Comparison of ENCODE assay signal across 8 cellular contexts in genomic region chr20:4999788-5000187, GRCh38. TPM values are rescaled to one million over a fixed set of nuclear protein-coding genes. Genes with fewer than 3 reads are reported as not detected.
DNase-seq lines count a peak whose midpoint lies in the region; ATAC-seq, FAIRE-seq and TF ChIP-seq lines count a peak whose summit lies in the region.

No MANE protein-coding gene starts in this region.

- no peak for ATAC-seq in HG03139 (IDR thresholded peaks at IDR 0.05; ENCODE audit: unreplicated experiment)

- H3K27me3 ChIP-seq in duodenal mucosa (ENCODE audit: control insufficient read depth in 1 of 2, insufficient read depth in 2 of 2, low read length in 2 of 2) (no peaks in the 10 kb centered on the region), rectal smooth muscle tissue (ENCODE audit: control insufficient read depth, insufficient read depth, low read length) (no peaks in the 10 kb centered on the region), testis (no peaks in the 10 kb centered on the region)

- H3K36me3 ChIP-seq in duodenal mucosa (ENCODE audit: control insufficient read depth in 1 of 2, insufficient read depth in 2 of 2, low read length in 2 of 2) (no peaks in the 10 kb centered on the region), rectal smooth muscle tissue (ENCODE audit: control insufficient read depth, insufficient read depth, low read length) (no peaks in the 10 kb centered on the region), testis (ENCODE audit: low read depth, missing control alignments) (no peaks in the 10 kb centered on the region)

- peak; percentile 4 for FAIRE-seq in GM19239 (lab: Jason Lieb, UNC)

- H3K4me3 ChIP-seq in duodenal mucosa (ENCODE audit: low read depth in 1 of 2, low read length in 2 of 2) = peak overlapping the region; percentile 74 to 86
- peak overlapping the region; percentile 79 for H3K4me3 ChIP-seq in rectal smooth muscle tissue (ENCODE audit: low read length)
- H3K4me3 ChIP-seq in testis = peak overlapping the region in 1 of 2 donors; percentile 85

- no peak for TF ChIP-seq CTCF in testis (IDR thresholded peaks at IDR 0.05)

- H3K4me1 ChIP-seq in duodenal mucosa (ENCODE audit: control insufficient read depth in 1 of 2, insufficient read depth in 2 of 2, low read length in 2 of 2) = peaks cover 6 to 10% of the 10 kb centered on the region in 2 donors
- H3K4me1 ChIP-seq in rectal smooth muscle tissue (ENCODE audit: control insufficient read depth, insufficient read depth, low read length) = peaks cover 8% of the 10 kb centered on the region
- H3K4me1 ChIP-seq in testis = peaks cover 15% of the 10 kb centered on the region

- H3K9me3 ChIP-seq in duodenal mucosa (ENCODE audit: control insufficient read depth in 1 of 2, low read length in 2 of 2) = no peaks in the 10 kb centered on the region
- no peaks in the 10 kb centered on the region for H3K9me3 ChIP-seq in testis

- 17 to 44% methylated on average over 1 of the region's 1 CpG for WGBS in testis, 2 donors

- no peak for DNase-seq in GM19239 (ENCODE audit: insufficient read length, low spot score)
- peak; percentile 63 for DNase-seq in NCI-H345 (lab: John Stamatoyannopoulos, UW)
- no peak for DNase-seq in mucosa of gallbladder (ENCODE audit: low spot score)
- DNase-seq in testis = no peak
- no peak for DNase-seq in dermis blood vessel endothelial cell

- TF ChIP-seq POLR2A in testis (IDR thresholded peaks at IDR 0.05) = no peak

- intact Hi-C loops in testis (cut with DNase I; ENCODE audit: low total_unique reads) = no loop called here

- H3K27ac ChIP-seq in duodenal mucosa (ENCODE audit: low read depth, low read length) (no peak overlapping the region), rectal smooth muscle tissue (ENCODE audit: low read depth, low read length) (no peak overlapping the region), testis (peak overlapping the region in 1 of 2 donors; percentile 69)

- H3K9ac ChIP-seq in duodenal mucosa (ENCODE audit: low read depth in 1 of 2, low read length in 2 of 2) (no peak overlapping the region), rectal smooth muscle tissue (ENCODE audit: low read length) (no peak overlapping the region)

RNA-seq across cellular contexts. Expression of gene SLC23A2, which starts 1.5 kb away (rescaled TPM):
- 15.1 TPM for total RNA-seq in mucosa of gallbladder
- total RNA-seq in testis = 10 to 100 TPM; 40.7 to 49.3 TPM
- 23.6 TPM for polyA plus RNA-seq in testis (ENCODE audit: insufficient read depth, low read depth, low replicate concordance)
- total RNA-seq in dermis blood vessel endothelial cell = 18.2 and 25.0 TPM in 2 replicates
